Comparison of ENCODE assay signal across 8 cellular contexts in the genomic region with DNA sequence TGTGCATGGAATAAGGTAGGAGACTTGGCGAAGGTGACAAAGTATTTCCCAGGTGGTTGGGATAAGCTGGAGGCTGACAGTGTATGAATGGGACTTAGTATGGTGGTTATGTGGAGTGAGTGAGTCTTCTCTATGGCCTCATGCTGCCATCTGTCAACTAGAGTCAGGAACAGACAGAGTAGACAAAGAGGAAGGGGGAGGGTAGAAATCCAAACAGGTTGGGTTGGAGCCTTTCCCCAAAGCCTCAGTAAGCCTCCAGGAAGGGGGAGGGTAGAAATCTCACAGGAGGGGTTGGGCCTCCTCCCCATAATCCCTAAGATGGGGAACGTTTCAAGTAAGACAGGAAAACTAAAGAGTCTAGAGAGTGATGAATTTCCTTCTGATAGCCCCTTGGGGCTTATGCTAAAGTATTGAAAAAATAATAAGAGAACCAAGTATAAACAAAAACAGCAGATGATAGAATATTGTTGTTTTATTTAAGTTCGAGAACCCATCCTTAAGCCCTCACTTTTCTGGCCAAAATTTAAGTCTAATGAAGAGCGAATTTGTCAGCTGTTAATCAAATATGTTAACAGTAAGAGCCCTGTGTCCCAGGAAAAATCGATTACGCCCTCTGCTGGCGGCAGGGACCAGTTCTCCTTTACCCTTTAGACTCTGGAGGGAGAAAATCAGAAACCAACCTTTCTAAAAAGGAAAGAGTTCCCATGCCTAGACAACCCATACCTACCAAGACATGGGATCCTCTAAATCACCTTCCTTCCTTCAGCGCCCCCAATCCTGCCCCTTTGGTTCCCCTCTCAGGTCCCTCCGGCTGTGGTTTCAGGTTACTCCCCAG. TPM values are rescaled to one million over a fixed set of nuclear protein-coding genes. Genes with fewer than 3 reads are reported as not detected.
DNase-seq lines count a peak whose midpoint lies in the region; ATAC-seq and TF ChIP-seq lines count a peak whose summit lies in the region.

No MANE protein-coding gene starts in this region.

- DNase-seq in SIG-M5 treated with dmso at 0.1 percent for 504 hours (lab: John Stamatoyannopoulos, UW; ENCODE audit: unreplicated experiment) (peak; percentile 59), SIG-M5 (lab: John Stamatoyannopoulos, UW) (no peak), NCI-H2171 (lab: John Stamatoyannopoulos, UW) (peak; percentile 84), dermis blood vessel endothelial cell (peak; percentile 79)
- peak; percentile 62 to 72 for DNase-seq in activated CD4-positive, alpha-beta T cell treated with anti-CD3 and anti-CD28 coated beads for 4 hours
- peak; percentile 47 to 69 for DNase-seq in stimulated activated CD4-positive, alpha-beta T cell treated with anti-CD3 and anti-CD28 coated beads, Interleukin-4, amount 100 ng/mL, for 4 hours

- peak; percentile 39 for ATAC-seq in HG03025 (IDR thresholded peaks at IDR 0.05; ENCODE audit: low FRiP score, unreplicated experiment)

- 11% methylated on average over 9 of the region's 9 CpGs for WGBS in liver

- no peaks in the 10 kb centered on the region for H3K36me3 ChIP-seq in liver (ENCODE audit: control insufficient read depth in 4 of 4, insufficient read depth in 3 of 4, low read depth in 1 of 4, low read length in 3 of 4)

- no peaks in the 10 kb centered on the region for H3K27me3 ChIP-seq in liver (ENCODE audit: control insufficient read depth in 4 of 4, insufficient read depth in 4 of 4, low read length in 3 of 4)

- H3K9ac ChIP-seq in liver (ENCODE audit: low read depth in 1 of 2, low read length in 2 of 2): peak overlapping the region; percentile 47 to 56

- H3K27ac ChIP-seq in liver (ENCODE audit: low read depth in 1 of 2, low read length in 2 of 2): no peak overlapping the region

- H3K4me3 ChIP-seq in liver (ENCODE audit: low read depth in 1 of 3, low read length in 3 of 3): peak overlapping the region; percentile 11 to 79 (median 32)

- no peaks in the 10 kb centered on the region for H3K9me3 ChIP-seq in liver (ENCODE audit: control insufficient read depth in 4 of 4, low read length in 3 of 4)

- TF ChIP-seq RAD21 in liver (IDR thresholded peaks at IDR 0.05): peak; percentile 70 to 72

- TF ChIP-seq CTCF in liver (IDR thresholded peaks at IDR 0.05; ENCODE audit: low read depth, low read length, missing input control): peak; percentile 72

- peaks cover 0 to 3% (median 3%) of the 10 kb centered on the region in 4 donors for H3K4me1 ChIP-seq in liver (ENCODE audit: control insufficient read depth in 4 of 4, insufficient read depth in 4 of 4, low read length in 3 of 4)

TF ChIP-seq in liver, 16 proteins besides CTCF, POLR2A, EP300 and RAD21:
- TF ChIP-seq GABPA (IDR thresholded peaks at IDR 0.05 in 1 of 2, conservative IDR thresholded peaks at IDR 0.05 in 1 of 2): no peak
- TF ChIP-seq, protein P1, sequence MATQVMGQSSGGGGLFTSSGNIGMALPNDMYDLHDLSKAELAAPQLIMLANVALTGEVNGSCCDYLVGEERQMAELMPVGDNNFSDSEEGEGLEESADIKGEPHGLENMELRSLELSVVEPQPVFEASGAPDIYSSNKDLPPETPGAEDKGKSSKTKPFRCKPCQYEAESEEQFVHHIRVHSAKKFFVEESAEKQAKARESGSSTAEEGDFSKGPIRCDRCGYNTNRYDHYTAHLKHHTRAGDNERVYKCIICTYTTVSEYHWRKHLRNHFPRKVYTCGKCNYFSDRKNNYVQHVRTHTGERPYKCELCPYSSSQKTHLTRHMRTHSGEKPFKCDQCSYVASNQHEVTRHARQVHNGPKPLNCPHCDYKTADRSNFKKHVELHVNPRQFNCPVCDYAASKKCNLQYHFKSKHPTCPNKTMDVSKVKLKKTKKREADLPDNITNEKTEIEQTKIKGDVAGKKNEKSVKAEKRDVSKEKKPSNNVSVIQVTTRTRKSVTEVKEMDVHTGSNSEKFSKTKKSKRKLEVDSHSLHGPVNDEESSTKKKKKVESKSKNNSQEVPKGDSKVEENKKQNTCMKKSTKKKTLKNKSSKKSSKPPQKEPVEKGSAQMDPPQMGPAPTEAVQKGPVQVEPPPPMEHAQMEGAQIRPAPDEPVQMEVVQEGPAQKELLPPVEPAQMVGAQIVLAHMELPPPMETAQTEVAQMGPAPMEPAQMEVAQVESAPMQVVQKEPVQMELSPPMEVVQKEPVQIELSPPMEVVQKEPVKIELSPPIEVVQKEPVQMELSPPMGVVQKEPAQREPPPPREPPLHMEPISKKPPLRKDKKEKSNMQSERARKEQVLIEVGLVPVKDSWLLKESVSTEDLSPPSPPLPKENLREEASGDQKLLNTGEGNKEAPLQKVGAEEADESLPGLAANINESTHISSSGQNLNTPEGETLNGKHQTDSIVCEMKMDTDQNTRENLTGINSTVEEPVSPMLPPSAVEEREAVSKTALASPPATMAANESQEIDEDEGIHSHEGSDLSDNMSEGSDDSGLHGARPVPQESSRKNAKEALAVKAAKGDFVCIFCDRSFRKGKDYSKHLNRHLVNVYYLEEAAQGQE (IDR thresholded peaks at IDR 0.05): no peak
- TF ChIP-seq HNF4A (conservative IDR thresholded peaks at IDR 0.05): peak; percentile 47 to 72
- TF ChIP-seq RXRA (IDR thresholded peaks at IDR 0.05): peak; percentile 5 to 9

RNA-seq across cellular contexts. Expression of a gene that starts 1.8 kb away (rescaled TPM):
- total RNA-seq in dermis blood vessel endothelial cell (not detected in 2 replicates), liver (not detected)
- polyA plus RNA-seq in liver: under 1 TPM in 1 of 2 donors, not detected in 1; 0.12 TPM

RNA-seq across cellular contexts. Expression of a gene that starts 19.8 kb away (rescaled TPM):
- total RNA-seq in dermis blood vessel endothelial cell (not detected in 2 replicates), liver (under 1 TPM in 1 of 2 donors, not detected in 1; 0.08 TPM)
- 10 to 100 TPM in 1 of 2 donors, under 1 TPM in 1; 0.76 to 25.5 TPM for polyA plus RNA-seq in liver
